ENCODE assay signal across 25 cellular contexts in the genomic region with DNA sequence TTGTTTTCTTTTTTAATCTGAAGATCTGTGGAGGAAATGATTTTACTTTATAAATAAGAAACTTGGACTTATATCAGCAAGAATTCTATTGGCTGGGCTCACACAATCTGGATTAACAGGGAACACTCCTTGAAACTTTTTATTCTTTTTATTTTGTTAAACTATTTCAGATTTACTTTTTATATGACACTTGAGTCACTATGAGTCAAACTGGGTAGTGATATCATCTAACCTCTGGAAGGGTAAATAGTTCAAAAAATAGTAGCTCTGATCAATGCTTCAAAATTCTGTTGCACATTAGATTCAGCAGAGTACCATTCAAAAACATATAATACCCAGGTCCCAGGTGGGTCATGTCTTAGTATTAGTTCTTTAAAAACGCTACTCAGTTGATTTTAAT.
"Had no signal": no experiment of that assay in that cellular context is flagged by ENCODE, and none has a peak within 500 bp of the region (broad histone marks: within the 10 kb centered on the region; RNA-seq: fewer than 3 reads in every experiment).

No MANE protein-coding gene starts in this region.

- H3K4me1 Mint-ChIP-seq: endodermal cell; naive thymus-derived CD8-positive, alpha-beta T cell; stimulated activated naive B cell treated with anti-CD40 and anti-IgM and Interleukin-4, amounts not matched to agents 10 μg/mL and 1 μg/mL and 100 μg/mL, for 72 hours had no signal

- DNase-seq: activated CD4-positive, alpha-beta T cell treated with anti-CD3 and anti-CD28 coated beads for 48 hours; activated CD4-positive, alpha-beta T cell treated with anti-CD3 and anti-CD28 coated beads, Interleukin-2, amount 50 U/mL, for 48 hours; activated CD8-positive, alpha-beta memory T cell treated with anti-CD3 and anti-CD28 coated beads, Interleukin-2, amount 50 U/mL, for 48 hours; activated gamma-delta T cell; activated naive CD4-positive, alpha-beta T cell treated with anti-CD3 and anti-CD28 coated beads, Interleukin-2, amount 50 U/mL, for 16 hours; activated T-cell treated with anti-CD3 and anti-CD28 coated beads, Interleukin-2, amount 50 U/mL, for 24 hours; amniotic stem cell; brain microvascular endothelial cell; central memory CD4-positive, alpha-beta T cell; endodermal cell; esophagus squamous epithelium; left colon; naive thymus-derived CD8-positive, alpha-beta T cell; stimulated activated CD4-positive, alpha-beta T cell treated with anti-CD3 and anti-CD28 coated beads, Interleukin-15, amount 100 ng/mL, for 24 hours; stimulated activated CD4-positive, alpha-beta T cell treated with anti-CD3 and anti-CD28 coated beads, Interleukin-2, amount 100 ng/mL, for 24 hours; stimulated activated naive B cell treated with anti-CD40 and anti-IgM and Interleukin-4, amounts not matched to agents 10 μg/mL and 1 μg/mL and 100 μg/mL, for 72 hours; stomach; T-helper 9 cell; WERI-Rb-1 had no signal

- H3K27ac Mint-ChIP-seq: activated T-cell treated with anti-CD3 and anti-CD28 coated beads, Interleukin-2, amount 50 U/mL, for 24 hours; endodermal cell; naive thymus-derived CD8-positive, alpha-beta T cell; neural progenitor cell; stimulated activated naive B cell treated with anti-CD40 and anti-IgM and Interleukin-4, amounts not matched to agents 10 μg/mL and 1 μg/mL and 100 μg/mL, for 72 hours; T-helper 1 cell treated with Interleukin-12 subunit alpha and Interleukin-12 subunit beta and Interleukin-4 antibody, amounts not matched to agents 30 μg/mL and 1 μg/mL, for 36 hours had no signal

- H3K27me3 Mint-ChIP-seq: activated T-cell treated with anti-CD3 and anti-CD28 coated beads, Interleukin-2, amount 50 U/mL, for 24 hours had no signal

- H3K36me3 Mint-ChIP-seq: naive thymus-derived CD8-positive, alpha-beta T cell; neural progenitor cell; stimulated activated naive B cell treated with anti-CD40 and anti-IgM and Interleukin-4, amounts not matched to agents 10 μg/mL and 1 μg/mL and 100 μg/mL, for 72 hours had no signal

- H3K4me3 ChIP-seq: esophagus squamous epithelium, gastroesophageal sphincter, hepatocyte, neural progenitor cell, right atrium auricular region, stomach, tibial nerve had no signal

- H3K9me3 Mint-ChIP-seq: activated T-cell treated with anti-CD3 and anti-CD28 coated beads, Interleukin-2, amount 50 U/mL, for 24 hours; endodermal cell; naive thymus-derived CD8-positive, alpha-beta T cell; neural progenitor cell; T-helper 1 cell treated with Interleukin-12 subunit alpha and Interleukin-12 subunit beta and Interleukin-4 antibody, amounts not matched to agents 30 μg/mL and 1 μg/mL, for 36 hours had no signal

- H3K4me3 Mint-ChIP-seq: activated T-cell treated with anti-CD3 and anti-CD28 coated beads, Interleukin-2, amount 50 U/mL, for 24 hours; endodermal cell; naive thymus-derived CD8-positive, alpha-beta T cell; neural progenitor cell; stimulated activated naive B cell treated with anti-CD40 and anti-IgM and Interleukin-4, amounts not matched to agents 10 μg/mL and 1 μg/mL and 100 μg/mL, for 72 hours; T-helper 1 cell treated with Interleukin-12 subunit alpha and Interleukin-12 subunit beta and Interleukin-4 antibody, amounts not matched to agents 30 μg/mL and 1 μg/mL, for 36 hours had no signal
